ENCODE assay signal across 1 cellular context in the genomic region with DNA sequence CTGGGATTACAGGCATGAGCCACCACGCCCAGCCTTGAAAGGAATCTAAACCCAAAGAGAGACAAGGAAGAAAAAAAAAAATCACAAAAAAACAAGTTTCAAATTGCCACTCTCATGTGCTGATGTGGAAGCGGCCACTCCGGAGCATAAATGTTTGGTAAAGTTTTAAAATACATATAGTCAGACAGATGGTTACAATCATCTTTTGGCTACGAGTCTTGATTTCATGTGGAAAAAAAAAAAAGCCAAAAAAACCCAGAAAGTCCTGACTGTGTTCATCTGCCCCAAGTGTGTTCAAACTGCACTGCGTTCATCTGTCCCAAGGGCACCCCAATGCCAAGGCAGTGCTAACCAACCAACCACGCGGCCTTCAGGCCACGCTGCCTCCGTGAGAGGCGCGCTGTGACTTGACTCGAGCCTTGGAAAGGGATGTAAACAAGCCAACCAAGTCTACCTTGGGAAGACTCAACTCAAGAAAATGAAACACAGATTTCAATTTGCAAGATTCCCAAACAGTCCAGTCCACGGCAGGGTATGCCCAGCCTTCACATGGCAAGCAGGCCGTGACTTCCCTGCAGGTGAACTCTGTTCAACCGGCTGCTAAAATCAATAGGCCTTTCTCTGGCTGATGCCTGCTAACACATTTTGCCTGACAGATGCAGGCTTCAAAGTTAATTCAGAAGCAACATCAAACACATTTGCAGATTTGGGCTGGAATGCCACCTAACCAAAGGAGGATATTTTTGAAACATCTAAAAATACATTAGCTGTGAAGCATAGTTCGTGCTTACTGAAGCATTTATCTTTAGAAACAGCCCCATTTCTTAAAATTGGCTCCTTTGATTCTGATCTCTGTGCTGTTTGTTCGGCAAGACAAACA.
TF ChIP-seq lines count a peak whose summit lies in the region.

No MANE protein-coding gene starts in this region.

TF ChIP-seq in GM23338, 12 proteins besides CTCF, POLR2A, EP300 and RAD21 (continued from another document):
- TF ChIP-seq, protein P1, sequence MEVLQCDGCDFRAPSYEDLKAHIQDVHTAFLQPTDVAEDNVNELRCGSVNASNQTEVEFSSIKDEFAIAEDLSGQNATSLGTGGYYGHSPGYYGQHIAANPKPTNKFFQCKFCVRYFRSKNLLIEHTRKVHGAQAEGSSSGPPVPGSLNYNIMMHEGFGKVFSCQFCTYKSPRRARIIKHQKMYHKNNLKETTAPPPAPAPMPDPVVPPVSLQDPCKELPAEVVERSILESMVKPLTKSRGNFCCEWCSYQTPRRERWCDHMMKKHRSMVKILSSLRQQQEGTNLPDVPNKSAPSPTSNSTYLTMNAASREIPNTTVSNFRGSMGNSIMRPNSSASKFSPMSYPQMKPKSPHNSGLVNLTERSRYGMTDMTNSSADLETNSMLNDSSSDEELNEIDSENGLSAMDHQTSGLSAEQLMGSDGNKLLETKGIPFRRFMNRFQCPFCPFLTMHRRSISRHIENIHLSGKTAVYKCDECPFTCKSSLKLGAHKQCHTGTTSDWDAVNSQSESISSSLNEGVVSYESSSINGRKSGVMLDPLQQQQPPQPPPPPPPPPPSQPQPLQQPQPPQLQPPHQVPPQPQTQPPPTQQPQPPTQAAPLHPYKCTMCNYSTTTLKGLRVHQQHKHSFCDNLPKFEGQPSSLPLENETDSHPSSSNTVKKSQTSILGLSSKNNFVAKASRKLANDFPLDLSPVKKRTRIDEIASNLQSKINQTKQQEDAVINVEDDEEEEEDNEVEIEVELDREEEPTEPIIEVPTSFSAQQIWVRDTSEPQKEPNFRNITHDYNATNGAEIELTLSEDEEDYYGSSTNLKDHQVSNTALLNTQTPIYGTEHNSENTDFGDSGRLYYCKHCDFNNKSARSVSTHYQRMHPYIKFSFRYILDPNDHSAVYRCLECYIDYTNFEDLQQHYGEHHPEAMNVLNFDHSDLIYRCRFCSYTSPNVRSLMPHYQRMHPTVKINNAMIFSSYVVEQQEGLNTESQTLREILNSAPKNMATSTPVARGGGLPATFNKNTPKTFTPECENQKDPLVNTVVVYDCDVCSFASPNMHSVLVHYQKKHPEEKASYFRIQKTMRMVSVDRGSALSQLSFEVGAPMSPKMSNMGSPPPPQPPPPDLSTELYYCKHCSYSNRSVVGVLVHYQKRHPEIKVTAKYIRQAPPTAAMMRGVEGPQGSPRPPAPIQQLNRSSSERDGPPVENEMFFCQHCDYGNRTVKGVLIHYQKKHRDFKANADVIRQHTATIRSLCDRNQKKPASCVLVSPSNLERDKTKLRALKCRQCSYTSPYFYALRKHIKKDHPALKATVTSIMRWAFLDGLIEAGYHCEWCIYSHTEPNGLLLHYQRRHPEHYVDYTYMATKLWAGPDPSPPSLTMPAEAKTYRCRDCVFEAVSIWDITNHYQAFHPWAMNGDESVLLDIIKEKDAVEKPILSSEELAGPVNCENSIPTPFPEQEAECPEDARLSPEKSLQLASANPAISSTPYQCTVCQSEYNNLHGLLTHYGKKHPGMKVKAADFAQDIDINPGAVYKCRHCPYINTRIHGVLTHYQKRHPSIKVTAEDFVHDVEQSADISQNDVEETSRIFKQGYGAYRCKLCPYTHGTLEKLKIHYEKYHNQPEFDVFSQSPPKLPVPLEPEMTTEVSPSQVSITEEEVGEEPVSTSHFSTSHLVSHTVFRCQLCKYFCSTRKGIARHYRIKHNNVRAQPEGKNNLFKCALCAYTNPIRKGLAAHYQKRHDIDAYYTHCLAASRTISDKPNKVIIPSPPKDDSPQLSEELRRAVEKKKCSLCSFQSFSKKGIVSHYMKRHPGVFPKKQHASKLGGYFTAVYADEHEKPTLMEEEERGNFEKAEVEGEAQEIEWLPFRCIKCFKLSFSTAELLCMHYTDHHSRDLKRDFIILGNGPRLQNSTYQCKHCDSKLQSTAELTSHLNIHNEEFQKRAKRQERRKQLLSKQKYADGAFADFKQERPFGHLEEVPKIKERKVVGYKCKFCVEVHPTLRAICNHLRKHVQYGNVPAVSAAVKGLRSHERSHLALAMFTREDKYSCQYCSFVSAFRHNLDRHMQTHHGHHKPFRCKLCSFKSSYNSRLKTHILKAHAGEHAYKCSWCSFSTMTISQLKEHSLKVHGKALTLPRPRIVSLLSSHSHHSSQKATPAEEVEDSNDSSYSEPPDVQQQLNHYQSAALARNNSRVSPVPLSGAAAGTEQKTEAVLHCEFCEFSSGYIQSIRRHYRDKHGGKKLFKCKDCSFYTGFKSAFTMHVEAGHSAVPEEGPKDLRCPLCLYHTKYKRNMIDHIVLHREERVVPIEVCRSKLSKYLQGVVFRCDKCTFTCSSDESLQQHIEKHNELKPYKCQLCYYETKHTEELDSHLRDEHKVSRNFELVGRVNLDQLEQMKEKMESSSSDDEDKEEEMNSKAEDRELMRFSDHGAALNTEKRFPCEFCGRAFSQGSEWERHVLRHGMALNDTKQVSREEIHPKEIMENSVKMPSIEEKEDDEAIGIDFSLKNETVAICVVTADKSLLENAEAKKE (CRISPR knock-in tag; IDR thresholded peaks at IDR 0.05): no peak
- no peak for TF ChIP-seq NANOG (IDR thresholded peaks at IDR 0.05; ENCODE audit: borderline replicate concordance)
- TF ChIP-seq JUNB (IDR thresholded peaks at IDR 0.05; ENCODE audit: unreplicated experiment): no peak
